In genomic region chr2:188512456-188512855, GRCh38 we compare ENCODE assay signal across 8 cellular contexts.
DNase-seq lines count a peak whose midpoint lies in the region; ATAC-seq, FAIRE-seq and TF ChIP-seq lines count a peak whose summit lies in the region.

No MANE protein-coding gene starts in this region.

- intact Hi-C loops in tibial artery (cut with DNase I; ENCODE audit: low total_unique reads): loop anchor here (10.0 kb wide), 1 partner anchor 928 kb away; no protein-coding TSS in a partner anchor

- H3K9ac ChIP-seq in SK-N-MC (ENCODE audit: insufficient read length): peak overlapping the region; percentile 48

- H3K27ac ChIP-seq in SK-N-MC (no peak overlapping the region), tibial artery (no peak overlapping the region)

- peak; percentile 44 to 66 for TF ChIP-seq CTCF in tibial artery (IDR thresholded peaks at IDR 0.05)

- no peaks in the 10 kb centered on the region for H3K9me3 ChIP-seq in SK-N-MC (ENCODE audit: low read depth, low read length)
- no peaks in the 10 kb centered on the region for H3K9me3 ChIP-seq in tibial artery

- FAIRE-seq in frontal cortex (lab: Jason Lieb, UNC): peak; percentile 94

- H3K4me3 ChIP-seq in SK-N-MC (peak overlapping the region; percentile 52), tibial artery (no peak overlapping the region)

- peak; percentile 4 for DNase-seq in AG08396 (ENCODE audit: low spot score)
- peak; percentile 59 for DNase-seq in LoVo (ENCODE audit: low spot score)
- peak; percentile 67 for DNase-seq in SK-N-MC (ENCODE audit: low read depth, low spot score)
- peak in 1 of 2 donors; percentile 8 for DNase-seq in frontal cortex (ENCODE audit: low spot score in 2 of 2)
- no peak for DNase-seq in tibial artery
- no peak for DNase-seq in stimulated activated naive CD8-positive, alpha-beta T cell treated with anti-CD3 and anti-CD28 coated beads, Interleukin-15, Interleukin-2, amounts not matched to agents 100 U/mL and 50 U/mL, for 24 hours
- DNase-seq in retina: no peak

- H3K27me3 ChIP-seq in tibial artery: no peaks in the 10 kb centered on the region

- H3K36me3 ChIP-seq in SK-N-MC (ENCODE audit: insufficient read depth, low read length) (no peaks in the 10 kb centered on the region), tibial artery (no peaks in the 10 kb centered on the region)

- peak; percentile 73 for ATAC-seq in GM18909 (IDR thresholded peaks at IDR 0.05; ENCODE audit: poor library complexity, unreplicated experiment)
- no peak for ATAC-seq in stimulated activated naive CD8-positive, alpha-beta T cell treated with anti-CD3 and anti-CD28 coated beads, Interleukin-15, Interleukin-2, amounts not matched to agents 100 U/mL and 50 U/mL, for 24 hours

- peaks cover 0 to 18% (median 4%) of the 10 kb centered on the region in 4 donors for H3K4me1 ChIP-seq in tibial artery

Comparison
In these comparisons a context has a peak if more than half of its experiments do, and no peak if none do; other contexts are left out.
1. DNase-seq: peak in AG08396 (single experiment), LoVo (single experiment) and SK-N-MC (single experiment); none in tibial artery (0 of 2), stimulated activated naive CD8-positive, alpha-beta T cell treated with anti-CD3 and anti-CD28 coated beads, Interleukin-15, Interleukin-2, amounts not matched to agents 100 U/mL and 50 U/mL, for 24 hours (single experiment) and retina (single experiment).